ENCODE assay signal across 10 cellular contexts in the genomic region with DNA sequence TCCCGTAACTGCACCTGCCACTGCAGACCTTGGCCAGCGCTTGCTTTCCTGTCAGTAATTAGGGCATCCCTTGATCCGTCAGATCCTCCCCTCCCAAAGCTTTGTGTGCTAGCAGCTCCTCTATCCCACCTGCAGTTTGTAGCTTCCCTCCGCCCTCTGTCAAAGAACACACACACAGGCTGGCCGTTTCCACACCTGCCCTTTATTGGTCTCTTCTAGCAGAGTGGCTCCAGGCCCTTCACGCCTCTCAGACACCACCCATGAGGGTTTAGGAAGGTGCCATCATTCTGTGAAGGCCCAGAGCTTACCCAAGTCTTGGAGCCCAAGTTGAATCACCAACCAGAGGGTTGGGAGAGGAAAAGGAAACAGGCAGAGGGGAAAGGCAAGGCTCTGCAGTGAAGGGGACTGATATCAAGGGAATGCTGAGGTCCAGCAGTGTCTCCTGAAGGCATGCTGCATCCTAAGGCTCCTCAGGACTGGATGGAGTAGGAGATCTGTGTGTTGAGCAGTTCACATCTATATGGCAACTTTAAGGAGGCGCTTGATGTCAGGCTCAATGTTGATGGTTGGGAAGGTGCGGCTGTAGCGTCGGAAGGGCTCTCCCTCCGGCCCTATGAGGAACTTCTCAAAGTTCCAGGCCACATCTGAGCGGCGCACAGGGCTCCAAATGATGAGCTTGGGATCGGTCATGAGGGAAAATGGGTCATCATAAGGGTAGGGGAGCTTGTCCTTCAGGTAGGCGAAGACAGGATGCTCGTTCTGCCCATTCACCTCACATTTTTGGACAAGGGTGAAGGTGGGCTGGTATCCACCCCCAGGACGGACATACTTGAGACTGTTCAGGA. TPM values are rescaled to one million over a fixed set of nuclear protein-coding genes. Genes with fewer than 3 reads are reported as not detected.
DNase-seq lines count a peak whose midpoint lies in the region; ATAC-seq, FAIRE-seq and TF ChIP-seq lines count a peak whose summit lies in the region.
"Had no signal": no experiment of that assay in that cellular context is flagged by ENCODE, and none has a peak within 500 bp of the region (broad histone marks: within the 10 kb centered on the region; RNA-seq: fewer than 3 reads in every experiment).

No MANE protein-coding gene starts in this region.

- peak overlapping the region; percentile 97 for H3K4me2 ChIP-seq in HepG2 (ENCODE audit: low read depth, low read length)

- H3K27ac ChIP-seq in HepG2 (ENCODE audit: extremely low read length, insufficient read depth, low read length) = peak overlapping the region; percentile 70
- H3K27ac ChIP-seq: adrenal gland had no signal

- POLR2A ChIA-PET in HepG2 (lab: Yijun Ruan, JAX) = interaction anchor here (0.8 to 6.0 kb wide), 9 partner anchors 10 to 551 kb away, joined by 3 to 54 read pairs (median 5); partner anchors contain the start of genes CHURC1 and FNTB

- intact Hi-C loops in HepG2 (cut with micrococcal nuclease; ENCODE audit: unreplicated experiment) = loop anchor here (1.0 to 10.0 kb wide), 2 partner anchors 25 to 234 kb away; partner anchors contain the start of genes CHURC1 and PLEKHG3

- TF ChIP-seq RAD21 in HepG2 (CRISPR knock-in tag; IDR thresholded peaks at IDR 0.05) = no peak

- H3K4me3 ChIP-seq in HepG2 (replicated peaks in 1 of 3; ENCODE audit: insufficient read depth in 1 of 3, low read depth in 2 of 3, low read length in 3 of 3) = peak overlapping the region in 2 of 3 experiments; percentile 11 to 76; a peak in 4 of 6 replicates
- H3K4me3 ChIP-seq: adrenal gland had no signal

- TF ChIP-seq POLR2A in HepG2 (IDR thresholded peaks at IDR 0.05; ENCODE audit: insufficient read depth in 1 of 2, low read depth in 2 of 2, low read length in 2 of 2) = peak in 1 of 2 experiments; percentile 31; a peak in 1 of 4 replicates

- no peak for TF ChIP-seq CTCF in HepG2 (CRISPR knock-in tag; IDR thresholded peaks at IDR 0.05)

- H4K20me1 ChIP-seq in HepG2 (ENCODE audit: insufficient read depth, low read length) = no peaks in the 10 kb centered on the region; the same call in 1 of the 2 replicates

- peaks cover 28% of the 10 kb centered on the region for H3K79me2 ChIP-seq in HepG2 (ENCODE audit: insufficient read depth, low read length)

- CTCF ChIA-PET in HepG2 (lab: Yijun Ruan, JAX; ENCODE audit: low intra/inter-chr PET ratio, low total read pairs) = interaction anchor here (1.3 kb wide), 1 partner anchor 45 kb away, joined by 3 read pairs; no protein-coding TSS in a partner anchor

- peaks cover 0 to 2% of the 10 kb centered on the region in 2 experiments; a peak in 2 of 5 replicates for H3K36me3 ChIP-seq in HepG2 (replicated peaks in 1 of 2; ENCODE audit: control insufficient read depth in 1 of 2, insufficient read depth in 2 of 2, low read length in 2 of 2)
- H3K36me3 ChIP-seq: adrenal gland had no signal

- peak overlapping the region; percentile 89; the same call in 1 of the 2 replicates for H3K9ac ChIP-seq in HepG2 (ENCODE audit: insufficient read depth, low read depth, low read length)

- no peaks in the 10 kb centered on the region for H3K9me3 ChIP-seq in HepG2 (ENCODE audit: low read length)
- H3K9me3 ChIP-seq: adrenal gland had no signal

- peaks cover 74% of the 10 kb centered on the region for H3K4me1 ChIP-seq in HepG2 (ENCODE audit: insufficient read depth, low read length)

- TF ChIP-seq EP300 in HepG2 (IDR thresholded peaks at IDR 0.05; ENCODE audit: low read depth in 2 of 2, low read length in 2 of 2) = no peak
- TF ChIP-seq EP300 in HepG2 (CRISPR knock-in tag; IDR thresholded peaks at IDR 0.05; ENCODE audit: borderline replicate concordance) = no peak

- peak; percentile 16 for DNase-seq in DMS53 treated with DMSO at 0.1 percent for 48 hours (lab: John Stamatoyannopoulos, UW; ENCODE audit: unreplicated experiment)
- DNase-seq in NCI-H2196 treated with DMSO at 0.1 percent for 48 hours (lab: John Stamatoyannopoulos, UW; ENCODE audit: unreplicated experiment) = peak; percentile 77
- DNase-seq in HepG2 (ENCODE audit: low spot score) = no peak
- DNase-seq in mesenteric fat pad (ENCODE audit: low spot score) = no peak
- DNase-seq in T-helper 2 cell = no peak
- DNase-seq: DND-41; Kasumi-1; stimulated activated CD4-positive, alpha-beta T cell treated with anti-CD3 and anti-CD28 coated beads, Interleukin-2, amount 100 ng/mL, for 48 hours had no signal

- BruUV-seq in HepG2 (replicated peaks; lab: Mats Ljungman, UMichigan) = no TSS peak

- no peaks in the 10 kb centered on the region; a peak in 1 of 5 replicates for H3K27me3 ChIP-seq in HepG2 (ENCODE audit: control insufficient read depth in 1 of 2, insufficient read depth in 2 of 2, low read length in 2 of 2)
- H3K27me3 ChIP-seq: adrenal gland had no signal

- in situ Hi-C loops in HepG2 (cut with HindIII; ENCODE audit: extremely low pct_ligation_motif_present, low pct_unique_long_range_greater_than_20kb) = no loop called here

- no peak overlapping the region for H2AFZ ChIP-seq in HepG2 (ENCODE audit: low read length)

- 60% methylated on average over 17 of the region's 17 CpGs for WGBS in HepG2 (ENCODE audit: low lambda C conversion rate)

- peak; percentile 17 for ATAC-seq in HepG2
- no peak for ATAC-seq in HG03095 (IDR thresholded peaks at IDR 0.05; ENCODE audit: unreplicated experiment)

- FAIRE-seq in HepG2 (lab: Jason Lieb, UNC) = no peak

RNA-seq across cellular contexts. Expression of gene GPX2, which starts 3.4 kb away (rescaled TPM):
- total RNA-seq in HepG2 (2016; rRNA removed; fragmentation: Illumina TruSeq; extraction: Trizol) (674 and 839 TPM in 2 replicates), mesenteric fat pad (not detected)
- total RNA-seq in HepG2 (2016; cell fraction: cytosol; rRNA removed; fragmentation: Illumina TruSeq; extraction: Trizol; ENCODE audit: low read depth) = 242 and 256 TPM in 2 replicates
- 663 and 874 TPM in 2 replicates for total RNA-seq in HepG2 (2016; cell fraction: insoluble cytoplasmic fraction; rRNA removed; fragmentation: Illumina TruSeq; extraction: Trizol)
- 629 and 636 TPM in 2 replicates for total RNA-seq in HepG2 (2016; cell fraction: membrane; rRNA removed; fragmentation: Illumina TruSeq; extraction: Trizol)
- total RNA-seq in HepG2 (2016; cell fraction: nucleus; rRNA removed; fragmentation: Illumina TruSeq; extraction: Trizol) = 227 and 238 TPM in 2 replicates
- 417 and 526 TPM in 2 replicates for polyA plus RNA-seq in HepG2 (2011; rRNA removed)
- polyA plus RNA-seq in HepG2 (2011; cell fraction: cytosol; rRNA removed) = 451 and 581 TPM in 2 replicates
- polyA plus RNA-seq in HepG2 (2011; cell fraction: nucleus; rRNA removed) = 112 and 118 TPM in 2 replicates
- 77.6 and 217 TPM in 2 replicates for polyA plus RNA-seq in HepG2 (2012)
- polyA plus RNA-seq in HepG2 (2016; cell fraction: cytosol; fragmentation: Illumina TruSeq; extraction: Trizol; ENCODE audit: low read depth) = 401 and 422 TPM in 2 replicates
- 1,459 and 1,539 TPM in 2 replicates for polyA plus RNA-seq in HepG2 (2016; cell fraction: insoluble cytoplasmic fraction; fragmentation: Illumina TruSeq; extraction: Trizol; ENCODE audit: low read depth)
- 928 and 1,086 TPM in 2 replicates for polyA plus RNA-seq in HepG2 (2016; cell fraction: membrane; fragmentation: Illumina TruSeq; extraction: Trizol; ENCODE audit: low read depth)
- polyA plus RNA-seq in HepG2 (2016; cell fraction: nucleus; fragmentation: Illumina TruSeq; extraction: Trizol; ENCODE audit: insufficient read depth, low read depth) = 560 and 646 TPM in 2 replicates
- polyA minus RNA-seq in HepG2 (2011; rRNA and poly(A)+ RNA removed; ENCODE audit: low replicate concordance) = 0.26 and 308 TPM in 2 replicates
- 48.7 and 61.2 TPM in 2 replicates for polyA minus RNA-seq in HepG2 (2011; cell fraction: cytosol; rRNA and poly(A)+ RNA removed)
- polyA minus RNA-seq in HepG2 (2011; cell fraction: nucleus; rRNA and poly(A)+ RNA removed) = 37.3 and 43.0 TPM in 2 replicates

RNA-seq across cellular contexts. Expression of gene CHURC1, which starts 24.9 kb away (rescaled TPM):
- 72.1 and 74.4 TPM in 2 replicates for total RNA-seq in HepG2 (2016; rRNA removed; fragmentation: Illumina TruSeq; extraction: Trizol)
- total RNA-seq in HepG2 (2016; cell fraction: cytosol; rRNA removed; fragmentation: Illumina TruSeq; extraction: Trizol; ENCODE audit: low read depth) = 16.5 and 18.5 TPM in 2 replicates
- total RNA-seq in HepG2 (2016; cell fraction: insoluble cytoplasmic fraction; rRNA removed; fragmentation: Illumina TruSeq; extraction: Trizol) = 75.0 and 76.5 TPM in 2 replicates
- total RNA-seq in HepG2 (2016; cell fraction: membrane; rRNA removed; fragmentation: Illumina TruSeq; extraction: Trizol) = 23.3 and 30.6 TPM in 2 replicates
- 35.7 and 40.9 TPM in 2 replicates for total RNA-seq in HepG2 (2016; cell fraction: nucleus; rRNA removed; fragmentation: Illumina TruSeq; extraction: Trizol)
- polyA plus RNA-seq in HepG2 (2011; rRNA removed) = 35.8 and 41.1 TPM in 2 replicates
- polyA plus RNA-seq in HepG2 (2011; cell fraction: cytosol; rRNA removed) = 27.6 and 35.9 TPM in 2 replicates
- polyA plus RNA-seq in HepG2 (2011; cell fraction: nucleus; rRNA removed) = 20.8 and 25.4 TPM in 2 replicates
- 23.0 and 52.4 TPM in 2 replicates for polyA plus RNA-seq in HepG2 (2012)
- 22.9 and 25.5 TPM in 2 replicates for polyA plus RNA-seq in HepG2 (2016; cell fraction: cytosol; fragmentation: Illumina TruSeq; extraction: Trizol; ENCODE audit: low read depth)
- 67.0 and 70.3 TPM in 2 replicates for polyA plus RNA-seq in HepG2 (2016; cell fraction: insoluble cytoplasmic fraction; fragmentation: Illumina TruSeq; extraction: Trizol; ENCODE audit: low read depth)
- polyA plus RNA-seq in HepG2 (2016; cell fraction: membrane; fragmentation: Illumina TruSeq; extraction: Trizol; ENCODE audit: low read depth) = 24.8 and 25.8 TPM in 2 replicates
- polyA plus RNA-seq in HepG2 (2016; cell fraction: nucleus; fragmentation: Illumina TruSeq; extraction: Trizol; ENCODE audit: insufficient read depth, low read depth) = 44.4 and 74.3 TPM in 2 replicates
- 6.9 and 33.8 TPM in 2 replicates for polyA minus RNA-seq in HepG2 (2011; rRNA and poly(A)+ RNA removed; ENCODE audit: low replicate concordance)
- 9.8 and 13.8 TPM in 2 replicates for polyA minus RNA-seq in HepG2 (2011; cell fraction: cytosol; rRNA and poly(A)+ RNA removed)
- polyA minus RNA-seq in HepG2 (2011; cell fraction: nucleus; rRNA and poly(A)+ RNA removed) = 40.3 and 42.6 TPM in 2 replicates
- total RNA-seq in mesenteric fat pad = 53.4 TPM

RNA-seq across cellular contexts. Expression of gene RAB15, which starts 32.9 kb away (rescaled TPM):
- total RNA-seq in HepG2 (2016; rRNA removed; fragmentation: Illumina TruSeq; extraction: Trizol) (17.2 and 18.5 TPM in 2 replicates), mesenteric fat pad (3.2 TPM)
- 10.0 and 10.2 TPM in 2 replicates for total RNA-seq in HepG2 (2016; cell fraction: cytosol; rRNA removed; fragmentation: Illumina TruSeq; extraction: Trizol; ENCODE audit: low read depth)
- 15.0 and 19.2 TPM in 2 replicates for total RNA-seq in HepG2 (2016; cell fraction: insoluble cytoplasmic fraction; rRNA removed; fragmentation: Illumina TruSeq; extraction: Trizol)
- total RNA-seq in HepG2 (2016; cell fraction: membrane; rRNA removed; fragmentation: Illumina TruSeq; extraction: Trizol) = 28.0 and 32.7 TPM in 2 replicates
- 13.3 and 15.6 TPM in 2 replicates for total RNA-seq in HepG2 (2016; cell fraction: nucleus; rRNA removed; fragmentation: Illumina TruSeq; extraction: Trizol)
- polyA plus RNA-seq in HepG2 (2011; rRNA removed) = 7.4 and 12.3 TPM in 2 replicates
- 6.2 and 7.5 TPM in 2 replicates for polyA plus RNA-seq in HepG2 (2011; cell fraction: cytosol; rRNA removed)
- 33.9 and 49.5 TPM in 2 replicates for polyA plus RNA-seq in HepG2 (2011; cell fraction: nucleus; rRNA removed)
- 3.6 and 9.1 TPM in 2 replicates for polyA plus RNA-seq in HepG2 (2012)
- polyA plus RNA-seq in HepG2 (2016; cell fraction: cytosol; fragmentation: Illumina TruSeq; extraction: Trizol; ENCODE audit: low read depth) = 12.4 and 12.5 TPM in 2 replicates
- polyA plus RNA-seq in HepG2 (2016; cell fraction: insoluble cytoplasmic fraction; fragmentation: Illumina TruSeq; extraction: Trizol; ENCODE audit: low read depth) = 18.7 and 21.4 TPM in 2 replicates
- 29.3 and 32.2 TPM in 2 replicates for polyA plus RNA-seq in HepG2 (2016; cell fraction: membrane; fragmentation: Illumina TruSeq; extraction: Trizol; ENCODE audit: low read depth)
- 31.6 and 35.1 TPM in 2 replicates for polyA plus RNA-seq in HepG2 (2016; cell fraction: nucleus; fragmentation: Illumina TruSeq; extraction: Trizol; ENCODE audit: insufficient read depth, low read depth)
- polyA minus RNA-seq in HepG2 (2011; rRNA and poly(A)+ RNA removed; ENCODE audit: low replicate concordance) = 8.7 TPM in 1 of 2 replicates, not detected in the other
- polyA minus RNA-seq in HepG2 (2011; cell fraction: cytosol; rRNA and poly(A)+ RNA removed) = 2.2 and 3.1 TPM in 2 replicates
- polyA minus RNA-seq in HepG2 (2011; cell fraction: nucleus; rRNA and poly(A)+ RNA removed) = 4.0 and 8.6 TPM in 2 replicates

RNA-seq across cellular contexts. Expression of gene FNTB, which starts 47.5 kb away (rescaled TPM):
- total RNA-seq in HepG2 (2016; rRNA removed; fragmentation: Illumina TruSeq; extraction: Trizol) (28.5 and 35.1 TPM in 2 replicates), mesenteric fat pad (16.1 TPM)
- 4.9 and 5.9 TPM in 2 replicates for total RNA-seq in HepG2 (2016; cell fraction: cytosol; rRNA removed; fragmentation: Illumina TruSeq; extraction: Trizol; ENCODE audit: low read depth)
- 26.2 and 34.3 TPM in 2 replicates for total RNA-seq in HepG2 (2016; cell fraction: insoluble cytoplasmic fraction; rRNA removed; fragmentation: Illumina TruSeq; extraction: Trizol)
- total RNA-seq in HepG2 (2016; cell fraction: membrane; rRNA removed; fragmentation: Illumina TruSeq; extraction: Trizol) = 13.9 and 14.8 TPM in 2 replicates
- total RNA-seq in HepG2 (2016; cell fraction: nucleus; rRNA removed; fragmentation: Illumina TruSeq; extraction: Trizol) = 23.0 and 24.4 TPM in 2 replicates
- 23.6 and 25.5 TPM in 2 replicates for polyA plus RNA-seq in HepG2 (2011; rRNA removed)
- polyA plus RNA-seq in HepG2 (2011; cell fraction: cytosol; rRNA removed) = 24.0 and 26.1 TPM in 2 replicates
- 23.4 and 27.7 TPM in 2 replicates for polyA plus RNA-seq in HepG2 (2011; cell fraction: nucleus; rRNA removed)
- polyA plus RNA-seq in HepG2 (2012) = 13.7 TPM in 2 replicates
- polyA plus RNA-seq in HepG2 (2016; cell fraction: cytosol; fragmentation: Illumina TruSeq; extraction: Trizol; ENCODE audit: low read depth) = 4.0 and 4.6 TPM in 2 replicates
- 33.7 and 37.5 TPM in 2 replicates for polyA plus RNA-seq in HepG2 (2016; cell fraction: insoluble cytoplasmic fraction; fragmentation: Illumina TruSeq; extraction: Trizol; ENCODE audit: low read depth)
- 7.5 and 8.8 TPM in 2 replicates for polyA plus RNA-seq in HepG2 (2016; cell fraction: membrane; fragmentation: Illumina TruSeq; extraction: Trizol; ENCODE audit: low read depth)
- polyA plus RNA-seq in HepG2 (2016; cell fraction: nucleus; fragmentation: Illumina TruSeq; extraction: Trizol; ENCODE audit: insufficient read depth, low read depth) = 23.4 and 28.9 TPM in 2 replicates
- 79.0 and 79.6 TPM in 2 replicates for polyA minus RNA-seq in HepG2 (2011; rRNA and poly(A)+ RNA removed; ENCODE audit: low replicate concordance)
- 23.7 and 24.0 TPM in 2 replicates for polyA minus RNA-seq in HepG2 (2011; cell fraction: cytosol; rRNA and poly(A)+ RNA removed)
- polyA minus RNA-seq in HepG2 (2011; cell fraction: nucleus; rRNA and poly(A)+ RNA removed) = 29.1 and 37.9 TPM in 2 replicates

RNA-seq across cellular contexts. Expression of gene SPTB, which starts 59.5 kb away (rescaled TPM):
- total RNA-seq in HepG2 (2016; rRNA removed; fragmentation: Illumina TruSeq; extraction: Trizol) (0.02 TPM in 1 of 2 replicates, not detected in the other), mesenteric fat pad (0.67 TPM)
- total RNA-seq in HepG2 (2016; cell fraction: cytosol; rRNA removed; fragmentation: Illumina TruSeq; extraction: Trizol; ENCODE audit: low read depth) = not detected in 2 replicates
- total RNA-seq in HepG2 (2016; cell fraction: insoluble cytoplasmic fraction; rRNA removed; fragmentation: Illumina TruSeq; extraction: Trizol) = 0.02 TPM in 1 of 2 replicates, not detected in the other
- total RNA-seq in HepG2 (2016; cell fraction: membrane; rRNA removed; fragmentation: Illumina TruSeq; extraction: Trizol) = not detected in 2 replicates
- not detected in 2 replicates for total RNA-seq in HepG2 (2016; cell fraction: nucleus; rRNA removed; fragmentation: Illumina TruSeq; extraction: Trizol)
- polyA plus RNA-seq in HepG2 (2011; rRNA removed) = 0.01 TPM in 1 of 2 replicates, not detected in the other
- not detected in 2 replicates for polyA plus RNA-seq in HepG2 (2011; cell fraction: cytosol; rRNA removed)
- polyA plus RNA-seq in HepG2 (2011; cell fraction: nucleus; rRNA removed) = not detected in 2 replicates
- not detected in 2 replicates for polyA plus RNA-seq in HepG2 (2012)
- polyA plus RNA-seq in HepG2 (2016; cell fraction: cytosol; fragmentation: Illumina TruSeq; extraction: Trizol; ENCODE audit: low read depth) = not detected in 2 replicates
- polyA plus RNA-seq in HepG2 (2016; cell fraction: insoluble cytoplasmic fraction; fragmentation: Illumina TruSeq; extraction: Trizol; ENCODE audit: low read depth) = not detected in 2 replicates
- not detected in 2 replicates for polyA plus RNA-seq in HepG2 (2016; cell fraction: membrane; fragmentation: Illumina TruSeq; extraction: Trizol; ENCODE audit: low read depth)
- polyA plus RNA-seq in HepG2 (2016; cell fraction: nucleus; fragmentation: Illumina TruSeq; extraction: Trizol; ENCODE audit: insufficient read depth, low read depth) = not detected in 2 replicates
- 0.28 TPM in 1 of 2 replicates, not detected in the other for polyA minus RNA-seq in HepG2 (2011; rRNA and poly(A)+ RNA removed; ENCODE audit: low replicate concordance)
- not detected in 2 replicates for polyA minus RNA-seq in HepG2 (2011; cell fraction: cytosol; rRNA and poly(A)+ RNA removed)
- not detected in 2 replicates for polyA minus RNA-seq in HepG2 (2011; cell fraction: nucleus; rRNA and poly(A)+ RNA removed)

Comparison
In these comparisons a context has a peak if more than half of its experiments do, and no peak if none do; other contexts are left out.
1. DNase-seq: peak in DMS53 treated with DMSO at 0.1 percent for 48 hours (single experiment) and NCI-H2196 treated with DMSO at 0.1 percent for 48 hours (single experiment); none in HepG2 (single experiment), mesenteric fat pad (single experiment) and T-helper 2 cell (0 of 5).
2. RNA of gene GPX2, which starts 3.4 kb away (total RNA-seq): 227 to 874 TPM in HepG2; not detected in mesenteric fat pad (single experiment); every median in the first group is over 100 times any median in the second.